In genomic region chr4:6420036-6420435, GRCh38 we compare ENCODE assay signal across 22 cellular contexts. TPM values are rescaled to one million over a fixed set of nuclear protein-coding genes. Genes with fewer than 3 reads are reported as not detected.
DNase-seq lines count a peak whose midpoint lies in the region; ATAC-seq and TF ChIP-seq lines count a peak whose summit lies in the region.
"Had no signal": no experiment of that assay in that cellular context is flagged by ENCODE, and none has a peak within 500 bp of the region (broad histone marks: within the 10 kb centered on the region; RNA-seq: fewer than 3 reads in every experiment).

No MANE protein-coding gene starts in this region.

- H3K27ac ChIP-seq in breast epithelium (no peak overlapping the region), caudate nucleus (ENCODE audit: low read depth, low read length) (peak overlapping the region; percentile 32), layer of hippocampus (ENCODE audit: low read depth, low read length) (peak overlapping the region; percentile 54)
- H3K27ac ChIP-seq: Peyer's patch, SK-N-MC had no signal

- no peaks in the 10 kb centered on the region for H3K4me1 ChIP-seq in breast epithelium
- H3K4me1 ChIP-seq: Peyer's patch had no signal

- H3K27me3 ChIP-seq in breast epithelium (peaks cover 0 to 13% of the 10 kb centered on the region in 2 donors), layer of hippocampus (ENCODE audit: control insufficient read depth, insufficient read depth, low read length) (no peaks in the 10 kb centered on the region)
- H3K27me3 ChIP-seq: Peyer's patch had no signal

- no peaks in the 10 kb centered on the region for H3K4me1 Mint-ChIP-seq in MCF 10A (ENCODE audit: insufficient read depth, unreplicated experiment)
- H3K4me1 Mint-ChIP-seq in activated CD8-positive, alpha-beta memory T cell treated with anti-CD3 and anti-CD28 coated beads, Interleukin-2, amount 10 ng/mL, durations not matched to agents 7 days and 5 days, result peaks cover 2% of the 10 kb centered on the region

- H3K27ac Mint-ChIP-seq in MCF 10A (ENCODE audit: low read depth, unreplicated experiment), result peak overlapping the region; percentile 17
- no peak overlapping the region for H3K27ac Mint-ChIP-seq in activated CD8-positive, alpha-beta memory T cell treated with anti-CD3 and anti-CD28 coated beads, Interleukin-2, amount 10 ng/mL, durations not matched to agents 7 days and 5 days

- ATAC-seq in GM21367 (IDR thresholded peaks at IDR 0.05; ENCODE audit: unreplicated experiment), result no peak
- ATAC-seq in activated CD8-positive, alpha-beta memory T cell treated with anti-CD3 and anti-CD28 coated beads, Interleukin-2, amount 10 ng/mL, durations not matched to agents 7 days and 5 days, result no peak
- ATAC-seq: HepG2 had no signal

- no peaks in the 10 kb centered on the region for H3K27me3 Mint-ChIP-seq in MCF 10A (ENCODE audit: insufficient read depth, unreplicated experiment)
- peaks cover 9% of the 10 kb centered on the region for H3K27me3 Mint-ChIP-seq in activated CD8-positive, alpha-beta memory T cell treated with anti-CD3 and anti-CD28 coated beads, Interleukin-2, amount 10 ng/mL, durations not matched to agents 7 days and 5 days

- no peak overlapping the region for H3K4me3 ChIP-seq in breast epithelium
- H3K4me3 ChIP-seq: Peyer's patch, SK-N-MC had no signal

- no peak overlapping the region for H3K4me3 Mint-ChIP-seq in MCF 10A (ENCODE audit: unreplicated experiment)
- H3K4me3 Mint-ChIP-seq in activated CD8-positive, alpha-beta memory T cell treated with anti-CD3 and anti-CD28 coated beads, Interleukin-2, amount 10 ng/mL, durations not matched to agents 7 days and 5 days, result no peak overlapping the region

- no peak for DNase-seq in MCF 10A (ENCODE audit: unreplicated experiment)
- DNase-seq in breast epithelium (ENCODE audit: low spot score in 2 of 2), result no peak
- peak in 1 of 61 donors; percentile 86 for DNase-seq in caudate nucleus (lab: John Stamatoyannopoulos, UW)
- DNase-seq in activated CD8-positive, alpha-beta memory T cell treated with anti-CD3 and anti-CD28 coated beads, Interleukin-2, amount 10 ng/mL, durations not matched to agents 7 days and 5 days, result no peak
- DNase-seq in NCI-H146 (lab: John Stamatoyannopoulos, UW), result no peak
- DNase-seq: Calu3, DMS153, EL, GF-D8, H7, Kasumi-1, NCI-H1105 treated with DMSO at 0.1 percent for 48 hours, NCI-H2029, NCI-H446, NCI-H524 treated with DMSO at 0.1 percent for 48 hours, Peyer's patch, SIG-M5 had no signal

- TF ChIP-seq POLR2A in breast epithelium (IDR thresholded peaks at IDR 0.05), result no peak

- TF ChIP-seq CTCF in MCF 10A (IDR thresholded peaks at IDR 0.05; ENCODE audit: unreplicated experiment), result no peak
- TF ChIP-seq CTCF in breast epithelium (IDR thresholded peaks at IDR 0.05), result no peak

- no peaks in the 10 kb centered on the region for H3K36me3 Mint-ChIP-seq in MCF 10A (ENCODE audit: insufficient read depth, unreplicated experiment)
- no peaks in the 10 kb centered on the region for H3K36me3 Mint-ChIP-seq in activated CD8-positive, alpha-beta memory T cell treated with anti-CD3 and anti-CD28 coated beads, Interleukin-2, amount 10 ng/mL, durations not matched to agents 7 days and 5 days

- H3K9me3 ChIP-seq in breast epithelium, result no peaks in the 10 kb centered on the region
- H3K9me3 ChIP-seq: Peyer's patch had no signal

- H3K9me3 Mint-ChIP-seq in MCF 10A (ENCODE audit: unreplicated experiment), result no peaks in the 10 kb centered on the region
- H3K9me3 Mint-ChIP-seq in activated CD8-positive, alpha-beta memory T cell treated with anti-CD3 and anti-CD28 coated beads, Interleukin-2, amount 10 ng/mL, durations not matched to agents 7 days and 5 days (ENCODE audit: low read depth), result no peaks in the 10 kb centered on the region

- POLR2A ChIA-PET in MCF 10A (lab: Yijun Ruan, JAX), result no interaction called here

- BruUV-seq in MCF 10A (replicated peaks; lab: Mats Ljungman, UMichigan), result no TSS peak

- H3K36me3 ChIP-seq in breast epithelium, result no peaks in the 10 kb centered on the region
- H3K36me3 ChIP-seq: Peyer's patch had no signal

- CTCF ChIA-PET in MCF 10A (lab: Yijun Ruan, JAX), result no interaction called here
- CTCF ChIA-PET in activated CD8-positive, alpha-beta memory T cell treated with anti-CD3 and anti-CD28 coated beads, Interleukin-2, amount 10 ng/mL, durations not matched to agents 7 days and 5 days (lab: Charles Lee), result no interaction called here

- intact Hi-C loops in MCF 10A (cut with micrococcal nuclease), result no loop called here
- intact Hi-C loops in breast epithelium (cut with DNase I; ENCODE audit: low total_unique reads), result no loop called here

RNA-seq across cellular contexts. Expression of gene PPP2R2C, which starts 52.4 kb away (rescaled TPM):
- total RNA-seq in MCF 10A (2022) (3.6 and 7.5 TPM in 2 replicates), breast epithelium (under 1 TPM; 0.16 to 0.66 (median 0.44) TPM)
- total RNA-seq in activated CD8-positive, alpha-beta memory T cell treated with anti-CD3 and anti-CD28 coated beads, Interleukin-2, amount 10 ng/mL, durations not matched to agents 7 days and 5 days, result not detected
- total RNA-seq: OCI-LY7 had no signal

Comparison
In these comparisons a context has a peak if more than half of its experiments do, and no peak if none do; other contexts are left out.
1. H3K27ac ChIP-seq: peak in caudate nucleus (single experiment) and layer of hippocampus (single experiment); none in breast epithelium (0 of 2).